ENCODE assay signal across 8 cellular contexts in the genomic region with DNA sequence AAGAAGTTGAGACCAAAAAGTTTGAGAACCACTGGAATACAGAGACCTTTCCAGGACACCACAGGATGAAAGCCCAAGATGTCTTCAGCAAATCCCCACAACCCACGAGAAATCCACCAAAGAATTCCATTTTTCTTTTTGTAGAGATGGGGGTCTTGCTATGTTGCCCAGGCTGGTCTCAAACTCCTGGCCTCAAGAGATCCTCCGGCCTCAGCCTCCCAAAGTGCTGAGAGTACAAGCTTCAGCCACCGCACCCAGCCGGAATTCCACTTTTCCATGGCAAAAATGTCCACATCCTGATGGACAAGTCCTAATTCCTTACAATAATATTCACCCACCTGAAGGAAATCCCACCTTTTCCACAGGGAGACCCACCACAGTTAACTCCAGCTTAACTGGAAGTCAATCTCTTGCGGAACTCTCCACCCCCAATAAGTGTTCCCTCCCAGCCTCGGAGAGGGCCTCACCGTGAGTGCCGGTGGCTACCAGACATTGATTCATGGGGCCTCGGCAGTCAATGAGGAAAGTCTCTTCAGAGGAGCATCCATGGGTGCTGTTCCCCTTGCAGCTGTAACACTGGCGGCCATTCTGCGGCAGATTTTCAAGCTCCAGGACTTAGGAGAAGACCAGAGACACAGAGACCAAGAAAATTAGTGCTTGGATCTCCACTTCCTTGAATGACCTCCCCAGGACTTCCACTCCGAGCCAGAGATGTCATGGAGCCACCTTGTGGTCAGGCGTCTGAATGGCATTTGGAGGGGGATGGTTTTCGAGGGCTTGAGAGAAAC. TPM values are rescaled to one million over a fixed set of nuclear protein-coding genes. Genes with fewer than 3 reads are reported as not detected.
DNase-seq lines count a peak whose midpoint lies in the region; ATAC-seq and TF ChIP-seq lines count a peak whose summit lies in the region.

No MANE protein-coding gene starts in this region.

- H3K4me1 ChIP-seq in mucosa of stomach (ENCODE audit: control insufficient read depth, insufficient read depth, low read length), result no peaks in the 10 kb centered on the region

- no peak for ATAC-seq in GM18502 (IDR thresholded peaks at IDR 0.05; ENCODE audit: poor library complexity, unreplicated experiment)

- H3K27me3 ChIP-seq in mucosa of stomach (ENCODE audit: control insufficient read depth, insufficient read depth, low read length), result no peaks in the 10 kb centered on the region

- no peaks in the 10 kb centered on the region for H3K36me3 ChIP-seq in mucosa of stomach (ENCODE audit: control insufficient read depth, insufficient read depth, low read length)

- H3K27ac ChIP-seq in 22Rv1 (peak overlapping the region; percentile 40; the same call in 1 of the 2 replicates), temporal lobe (ENCODE audit: low read depth, low read length) (peak overlapping the region; percentile 59)

- H3K9ac ChIP-seq in mucosa of stomach (ENCODE audit: low read length), result peak overlapping the region; percentile 7

- TF ChIP-seq CTCF in 22Rv1 (IDR thresholded peaks at IDR 0.05) (peak; percentile 87), epithelial cell of esophagus (IDR thresholded peaks at IDR 0.05; ENCODE audit: insufficient read depth, low read depth, low read length, missing control alignments) (peak; percentile 90)

- no peak overlapping the region for H3K4me3 ChIP-seq in epithelial cell of esophagus (ENCODE audit: low read length)
- no peak overlapping the region for H3K4me3 ChIP-seq in mucosa of stomach (ENCODE audit: low read length)

- no peaks in the 10 kb centered on the region for H3K9me3 ChIP-seq in mucosa of stomach (ENCODE audit: control insufficient read depth, low read length)

- DNase-seq in GM03348 (ENCODE audit: low spot score), result peak; percentile 76
- DNase-seq in NCI-H1930 (lab: John Stamatoyannopoulos, UW), result peak; percentile 47 to 57
- DNase-seq in activated CD4-positive, alpha-beta T cell treated with anti-CD3 and anti-CD28 coated beads, Interleukin-2, amount 50 U/mL, for 4 hours, result peak; percentile 14 to 17
- DNase-seq in epithelial cell of esophagus (ENCODE audit: low read depth), result peak; percentile 72

RNA-seq across cellular contexts. Expression of a gene that starts 12.3 kb away (rescaled TPM):
- 105 TPM for total RNA-seq in temporal lobe

RNA-seq across cellular contexts. Expression of a gene that starts 18.0 kb away (rescaled TPM):
- total RNA-seq in temporal lobe, result 6.6 TPM

RNA-seq across cellular contexts. Expression of a gene that starts 32.5 kb away (rescaled TPM):
- 106 TPM for total RNA-seq in temporal lobe

RNA-seq across cellular contexts. Expression of a gene that starts 40.1 kb away (rescaled TPM):
- total RNA-seq in temporal lobe, result not detected

RNA-seq across cellular contexts. Expression of a gene that starts 55.6 kb away (rescaled TPM):
- total RNA-seq in temporal lobe, result 5.2 TPM

Comparison
In these comparisons a context has a peak if more than half of its experiments do, and no peak if none do; other contexts are left out.
1. DNase-seq: peak in every context shown above with its lines; median percentile 76 in GM03348; 72 in epithelial cell of esophagus; 52 in NCI-H1930; 16 in activated CD4-positive, alpha-beta T cell treated with anti-CD3 and anti-CD28 coated beads, Interleukin-2, amount 50 U/mL, for 4 hours.